ENCODE assay signal across 9 cellular contexts in genomic region chr14:49692191-49692757, GRCh38. TPM values are rescaled to one million over a fixed set of nuclear protein-coding genes. Genes with fewer than 3 reads are reported as not detected.
A peak's percentile ranks its signal among the peaks of the same experiment; 100 is the strongest.
DNase-seq lines count a peak whose midpoint lies in the region; ATAC-seq, FAIRE-seq and TF ChIP-seq lines count a peak whose summit lies in the region.
"Had no signal": no experiment of that assay in that cellular context is flagged by ENCODE, and none has a peak within 500 bp of the region (broad histone marks: within the 10 kb centered on the region; RNA-seq: fewer than 3 reads in every experiment).

No MANE protein-coding gene starts in this region.

- H3K4me1 Mint-ChIP-seq in activated naive CD8-positive, alpha-beta T cell treated with anti-CD3 and anti-CD28 coated beads, Interleukin-2, amount 10 ng/mL, durations not matched to agents 7 days and 5 days = peaks cover 17% of the 10 kb centered on the region

- H3K4me3 Mint-ChIP-seq in activated naive CD8-positive, alpha-beta T cell treated with anti-CD3 and anti-CD28 coated beads, Interleukin-2, amount 10 ng/mL, durations not matched to agents 7 days and 5 days = peak overlapping the region; percentile 84

- peaks cover 14% of the 10 kb centered on the region for H3K79me2 ChIP-seq in SK-N-SH (ENCODE audit: insufficient read depth)

- 86% methylated on average over 6 of the region's 6 CpGs for WGBS in SK-N-SH (ENCODE audit: low lambda C conversion rate)

- no peak for ATAC-seq in SK-N-SH treated with all-trans-retinoic acid at 6 μM for 48 hours
- ATAC-seq in activated naive CD8-positive, alpha-beta T cell treated with anti-CD3 and anti-CD28 coated beads, Interleukin-2, amount 10 ng/mL, durations not matched to agents 7 days and 5 days (ENCODE audit: low read depth) = no peak
- no peak for ATAC-seq in GM19351 (IDR thresholded peaks at IDR 0.05; ENCODE audit: unreplicated experiment)

- no peaks in the 10 kb centered on the region for H3K36me3 ChIP-seq in SK-N-SH (replicated peaks in 1 of 2; ENCODE audit: control insufficient read depth in 1 of 2, insufficient read depth in 2 of 2, low read length in 1 of 2)

- peak overlapping the region; percentile 89 for H3K27ac Mint-ChIP-seq in activated naive CD8-positive, alpha-beta T cell treated with anti-CD3 and anti-CD28 coated beads, Interleukin-2, amount 10 ng/mL, durations not matched to agents 7 days and 5 days

- no peak for TF ChIP-seq EP300 in SK-N-SH (IDR thresholded peaks at IDR 0.05; ENCODE audit: borderline replicate concordance in 1 of 2, low read depth in 1 of 2, low read length in 1 of 2)

- peak overlapping the region; percentile 81; the same call in 1 of the 2 replicates for H3K9ac ChIP-seq in SK-N-SH

- peaks cover 3% of the 10 kb centered on the region for H3K36me3 Mint-ChIP-seq in activated naive CD8-positive, alpha-beta T cell treated with anti-CD3 and anti-CD28 coated beads, Interleukin-2, amount 10 ng/mL, durations not matched to agents 7 days and 5 days

- CTCF ChIA-PET in SK-N-SH (lab: Yijun Ruan, JAX) (interaction anchor here (0.7 to 2.1 kb wide), 5 partner anchors 14 to 170 kb away, joined by 3 to 7 read pairs (median 3); partner anchors contain the start of gene KLHDC2), HEK293T (lab: Yijun Ruan, JAX) (no interaction called here)

- TF ChIP-seq POLR2A in GM12892 (IDR thresholded peaks at IDR 0.05; ENCODE audit: low read depth, low read length) = no peak

- H3K9me3 ChIP-seq in SK-N-SH = no peaks in the 10 kb centered on the region

- H3K4me2 ChIP-seq in SK-N-SH = peak overlapping the region; percentile 78

- POLR2A ChIA-PET in SK-N-SH (lab: Yijun Ruan, JAX) = interaction anchor here (1.1 to 1.6 kb wide), 2 partner anchors 76 to 77 kb away, joined by 5 to 9 read pairs; partner anchors contain the start of gene KLHDC2
- POLR2A ChIA-PET in activated naive CD8-positive, alpha-beta T cell treated with anti-CD3 and anti-CD28 coated beads, Interleukin-2, amount 10 ng/mL, durations not matched to agents 7 days and 5 days (lab: Charles Lee) = interaction anchor here (1.2 to 2.7 kb wide), 2 partner anchors 75 to 620 kb away, joined by 3 to 19 read pairs; partner anchors contain the start of genes DMAC2L, KLHDC2 and L2HGDH
- POLR2A ChIA-PET in HEK293T (lab: Yijun Ruan, JAX) = interaction anchor here (0.7 to 4.4 kb wide), 6 partner anchors 17 to 160 kb away, joined by 3 to 55 read pairs (median 8); partner anchors contain the start of genes KLHDC2, MGAT2, NEMF and RPL36AL

- H3K27me3 Mint-ChIP-seq in activated naive CD8-positive, alpha-beta T cell treated with anti-CD3 and anti-CD28 coated beads, Interleukin-2, amount 10 ng/mL, durations not matched to agents 7 days and 5 days = no peaks in the 10 kb centered on the region

- no peak for TF ChIP-seq CTCF in SK-N-SH (IDR thresholded peaks at IDR 0.05)

- DNase-seq in SK-N-SH (no peak), kidney tubule cell (ENCODE audit: low spot score) (peak; percentile 20), superior temporal gyrus (ENCODE audit: extremely low spot score) (peak; percentile 42), GM12892 (ENCODE audit: insufficient read length) (no peak), HEK293T (ENCODE audit: extremely low spot score) (no peak)
- DNase-seq in activated naive CD8-positive, alpha-beta T cell treated with anti-CD3 and anti-CD28 coated beads, Interleukin-2, amount 10 ng/mL, durations not matched to agents 7 days and 5 days = no peak

- H3K4me1 ChIP-seq in SK-N-SH (ENCODE audit: control insufficient read depth in 1 of 2, insufficient read depth in 2 of 2, low read depth in 1 of 2, low read length in 1 of 2) = peaks cover 0 to 4% of the 10 kb centered on the region in 2 experiments; a peak in 1 of 4 replicates

- no peak for TF ChIP-seq RAD21 in SK-N-SH (IDR thresholded peaks at IDR 0.05; ENCODE audit: low read length)

- peak overlapping the region; percentile 61 to 78 for H3K4me3 ChIP-seq in SK-N-SH (ENCODE audit: low read depth in 2 of 2, low read length in 1 of 2)

- H3K9me3 Mint-ChIP-seq in activated naive CD8-positive, alpha-beta T cell treated with anti-CD3 and anti-CD28 coated beads, Interleukin-2, amount 10 ng/mL, durations not matched to agents 7 days and 5 days = no peaks in the 10 kb centered on the region

- H3K27me3 ChIP-seq in SK-N-SH (ENCODE audit: insufficient read depth) = no peaks in the 10 kb centered on the region

- H3K9me2 ChIP-seq in SK-N-SH = no peaks in the 10 kb centered on the region

- H2AFZ ChIP-seq in SK-N-SH (ENCODE audit: low read depth) = peak overlapping the region; percentile 99

- H3F3A ChIP-seq in SK-N-SH (replicated peaks; ENCODE audit: insufficient read depth) = peaks cover 28% of the 10 kb centered on the region

- H4K20me1 ChIP-seq in SK-N-SH (ENCODE audit: insufficient read depth) = no peaks in the 10 kb centered on the region

- no peak for FAIRE-seq in GM12892 (lab: Jason Lieb, UNC)

- peak overlapping the region; percentile 71 to 90; a peak in 3 of 4 replicates for H3K27ac ChIP-seq in SK-N-SH (ENCODE audit: low read depth in 2 of 2, low read length in 1 of 2)
- H3K27ac ChIP-seq: C4-2B had no signal

TF ChIP-seq in SK-N-SH, 30 proteins besides CTCF, POLR2A, EP300 and RAD21 (continues in another document):
- TF ChIP-seq RXRA (IDR thresholded peaks at IDR 0.05; ENCODE audit: borderline replicate concordance, low read depth) (no peak), SIN3A (IDR thresholded peaks at IDR 0.05; ENCODE audit: borderline replicate concordance, low read depth, low read length) (no peak), FOSL2 (IDR thresholded peaks at IDR 0.05; ENCODE audit: borderline replicate concordance, low read depth) (no peak), NFIC (IDR thresholded peaks at IDR 0.05; ENCODE audit: borderline replicate concordance) (no peak), JUND (IDR thresholded peaks at IDR 0.05) (no peak), USF1 (IDR thresholded peaks at IDR 0.05; ENCODE audit: borderline replicate concordance, low read depth) (no peak), SMC3 (IDR thresholded peaks at IDR 0.05; ENCODE audit: low read depth, low read length) (no peak)

TF ChIP-seq in SK-N-SH treated with all-trans-retinoic acid at 6 μM for 48 hours, 23 proteins besides CTCF, POLR2A, EP300 and RAD21 (continues in another document):
- TF ChIP-seq ZNF565 (CRISPR knock-in tag; conservative IDR thresholded peaks at IDR 0.05; ENCODE audit: low read depth) (no peak), BACH2 (CRISPR knock-in tag; IDR thresholded peaks at IDR 0.05; ENCODE audit: borderline replicate concordance) (no peak), RARB (CRISPR knock-in tag; IDR thresholded peaks at IDR 0.05) (no peak), GLIS3 (CRISPR knock-in tag; IDR thresholded peaks at IDR 0.05) (no peak), PPARA (CRISPR knock-in tag; IDR thresholded peaks at IDR 0.05; ENCODE audit: borderline replicate concordance) (no peak)

TF ChIP-seq in HEK293T, 16 proteins besides CTCF, POLR2A, EP300 and RAD21:
- TF ChIP-seq FOXM1 (IDR thresholded peaks at IDR 0.05; ENCODE audit: borderline replicate concordance) (no peak), NFRKB (IDR thresholded peaks at IDR 0.05) (no peak), PKNOX1 (IDR thresholded peaks at IDR 0.05) (no peak), LEF1 (IDR thresholded peaks at IDR 0.05; ENCODE audit: borderline replicate concordance) (no peak), ZNF384 (IDR thresholded peaks at IDR 0.05) (no peak), FOXK2 (IDR thresholded peaks at IDR 0.05) (no peak), CTBP1 (IDR thresholded peaks at IDR 0.05; ENCODE audit: borderline replicate concordance) (no peak), BHLHE40 (IDR thresholded peaks at IDR 0.05; ENCODE audit: borderline replicate concordance) (no peak), HDGF (IDR thresholded peaks at IDR 0.05; ENCODE audit: borderline replicate concordance) (no peak), ARNT (IDR thresholded peaks at IDR 0.05) (no peak), FOXA1 (IDR thresholded peaks at IDR 0.05) (no peak), SP1 (IDR thresholded peaks at IDR 0.05) (no peak)

RNA-seq across cellular contexts. Expression of gene KLHDC1, which starts 0.6 kb away (rescaled TPM):
- polyA plus RNA-seq in SK-N-SH (2012; rRNA removed) = 0.31 and 0.60 TPM in 2 replicates
- 0.50 and 0.76 TPM in 2 replicates for polyA plus RNA-seq in SK-N-SH (2012; cell fraction: cytosol; rRNA removed)
- polyA plus RNA-seq in SK-N-SH (2012; cell fraction: nucleus; rRNA removed) = 0.82 and 1.6 TPM in 2 replicates
- total RNA-seq in activated naive CD8-positive, alpha-beta T cell treated with anti-CD3 and anti-CD28 coated beads, Interleukin-2, amount 10 ng/mL, durations not matched to agents 7 days and 5 days = 1 to 10 TPM; 4.6 to 5.6 TPM
- polyA plus RNA-seq in GM12892 (2012; ENCODE audit: missing spikeins) = 1.3 TPM

RNA-seq across cellular contexts. Expression of gene POLE2, which starts 4.3 kb away (rescaled TPM):
- polyA plus RNA-seq in SK-N-SH (2012; rRNA removed) = 8.1 and 8.5 TPM in 2 replicates
- polyA plus RNA-seq in SK-N-SH (2012; cell fraction: cytosol; rRNA removed) = 10.1 and 10.6 TPM in 2 replicates
- polyA plus RNA-seq in SK-N-SH (2012; cell fraction: nucleus; rRNA removed) = 9.5 and 10.0 TPM in 2 replicates
- 10 to 100 TPM; 24.0 to 25.5 TPM for total RNA-seq in activated naive CD8-positive, alpha-beta T cell treated with anti-CD3 and anti-CD28 coated beads, Interleukin-2, amount 10 ng/mL, durations not matched to agents 7 days and 5 days
- 26.2 TPM for polyA plus RNA-seq in GM12892 (2012; ENCODE audit: missing spikeins)

RNA-seq across cellular contexts. Expression of gene DNAAF2, which starts 57.2 kb away (rescaled TPM):
- 8.9 and 9.9 TPM in 2 replicates for polyA plus RNA-seq in SK-N-SH (2012; rRNA removed)
- 10.8 and 11.4 TPM in 2 replicates for polyA plus RNA-seq in SK-N-SH (2012; cell fraction: cytosol; rRNA removed)
- polyA plus RNA-seq in SK-N-SH (2012; cell fraction: nucleus; rRNA removed) = 5.8 and 9.6 TPM in 2 replicates
- total RNA-seq in activated naive CD8-positive, alpha-beta T cell treated with anti-CD3 and anti-CD28 coated beads, Interleukin-2, amount 10 ng/mL, durations not matched to agents 7 days and 5 days = 1 to 10 TPM; 8.0 to 8.2 TPM
- 7.4 TPM for polyA plus RNA-seq in GM12892 (2012; ENCODE audit: missing spikeins)

Comparison
In these comparisons a context has a peak if more than half of its experiments do, and no peak if none do; other contexts are left out.
1. DNase-seq: peak in kidney tubule cell (single experiment) and superior temporal gyrus (single experiment); none in SK-N-SH (single experiment), activated naive CD8-positive, alpha-beta T cell treated with anti-CD3 and anti-CD28 coated beads, Interleukin-2, amount 10 ng/mL, durations not matched to agents 7 days and 5 days (single experiment), GM12892 (single experiment) and HEK293T (single experiment).